Comparison of ENCODE assay signal across 39 cellular contexts in the genomic region with DNA sequence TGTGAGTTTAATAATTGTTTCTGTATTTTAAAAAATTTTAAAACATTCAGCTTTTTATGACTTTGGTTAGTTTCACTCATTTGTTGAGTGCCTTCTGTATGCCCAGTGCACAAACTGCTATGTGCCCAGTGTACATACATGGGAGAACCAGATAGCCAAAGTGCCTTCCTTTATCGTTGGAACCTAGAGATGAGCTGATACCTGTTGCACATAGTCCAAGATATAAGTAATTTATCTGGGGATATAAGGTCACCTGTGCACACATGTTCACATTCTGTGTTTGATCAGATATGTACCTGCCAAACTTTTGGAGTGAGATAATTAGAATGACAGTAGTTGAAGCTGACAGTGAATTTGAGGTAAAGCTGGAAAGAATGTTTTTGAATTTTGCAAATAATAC.
"Had no signal": no experiment of that assay in that cellular context is flagged by ENCODE, and none has a peak within 500 bp of the region (broad histone marks: within the 10 kb centered on the region; RNA-seq: fewer than 3 reads in every experiment).

No MANE protein-coding gene starts in this region.

- FAIRE-seq: astrocyte, TTC549 had no signal

- H3K9me3 Mint-ChIP-seq: activated CD4-positive, alpha-beta T cell treated with anti-CD3 and anti-CD28 coated beads, Interleukin-2, amount 10 ng/mL, durations not matched to agents 7 days and 5 days; activated CD8-positive, alpha-beta T cell treated with anti-CD3 and anti-CD28 coated beads for 36 hours; activated naive CD4-positive, alpha-beta T cell treated with anti-CD3 and anti-CD28 coated beads for 36 hours; activated naive CD4-positive, alpha-beta T cell treated with anti-CD3 and anti-CD28 coated beads, Interleukin-2, amount 50 U/mL, for 72 hours; activated naive CD8-positive, alpha-beta T cell treated with anti-CD3 and anti-CD28 coated beads for 36 hours; activated T-cell treated with anti-CD3 and anti-CD28 coated beads, Interleukin-2, amount 50 U/mL, for 4 hours; activated T-cell treated with anti-CD3 and anti-CD28 coated beads, Interleukin-2, amount 50 U/mL, for 72 hours; activated T-helper 1 cell treated with anti-CD3 and anti-CD28 coated beads, Interleukin-12 subunit alpha, Interleukin-12 subunit beta, Interleukin-2, Interleukin-4 antibody, amounts not matched to agents 30 ng/mL and 10 ng/mL and 1 ng/mL, durations not matched to agents 14 hours and 24 hours and 36 hours; activated T-helper 17 cell treated with anti-CD3 and anti-CD28 coated beads, Interleukin-2, amount 50 U/mL, for 72 hours; central memory CD8-positive, alpha-beta T cell; T-helper 1 cell treated with Interleukin-12 subunit alpha and Interleukin-12 subunit beta and Interleukin-4 antibody, amounts not matched to agents 30 μg/mL and 1 μg/mL, for 36 hours; T-helper 2 cell treated with Interferon-gamma antibody and Interleukin-4, amounts not matched to agents 5 μg/mL and 100 μg/mL, for 36 hours; WTC11 had no signal

- H3K36me3 Mint-ChIP-seq: activated naive CD4-positive, alpha-beta T cell treated with anti-CD3 and anti-CD28 coated beads, Interleukin-2, amount 50 U/mL, for 72 hours had no signal

- H3K27me3 Mint-ChIP-seq: activated CD4-positive, alpha-beta T cell treated with anti-CD3 and anti-CD28 coated beads for 36 hours; activated CD4-positive, alpha-beta T cell treated with anti-CD3 and anti-CD28 coated beads, Interleukin-2, amount 10 ng/mL, durations not matched to agents 7 days and 5 days; activated CD8-positive, alpha-beta T cell treated with anti-CD3 and anti-CD28 coated beads for 36 hours; activated naive CD8-positive, alpha-beta T cell treated with anti-CD3 and anti-CD28 coated beads for 36 hours; activated T-helper 17 cell treated with anti-CD3 and anti-CD28 coated beads, Interleukin-2, amount 50 U/mL, for 72 hours; central memory CD8-positive, alpha-beta T cell had no signal

- H3K4me3 Mint-ChIP-seq: activated CD4-positive, alpha-beta T cell treated with anti-CD3 and anti-CD28 coated beads for 36 hours; activated CD4-positive, alpha-beta T cell treated with anti-CD3 and anti-CD28 coated beads, Interleukin-2, amount 10 ng/mL, durations not matched to agents 7 days and 5 days; activated CD8-positive, alpha-beta T cell treated with anti-CD3 and anti-CD28 coated beads for 36 hours; activated naive CD4-positive, alpha-beta T cell treated with anti-CD3 and anti-CD28 coated beads for 36 hours; activated naive CD8-positive, alpha-beta T cell treated with anti-CD3 and anti-CD28 coated beads for 36 hours; activated T-cell treated with anti-CD3 and anti-CD28 coated beads, Interleukin-2, amount 50 U/mL, for 4 hours; activated T-cell treated with anti-CD3 and anti-CD28 coated beads, Interleukin-2, amount 50 U/mL, for 72 hours; activated T-helper 1 cell treated with anti-CD3 and anti-CD28 coated beads, Interleukin-12 subunit alpha, Interleukin-12 subunit beta, Interleukin-2, Interleukin-4 antibody, amounts not matched to agents 30 ng/mL and 10 ng/mL and 1 ng/mL, durations not matched to agents 14 hours and 24 hours and 36 hours; activated T-helper 17 cell treated with anti-CD3 and anti-CD28 coated beads, Interleukin-2, amount 50 U/mL, for 72 hours; central memory CD8-positive, alpha-beta T cell; T-helper 1 cell treated with Interleukin-12 subunit alpha and Interleukin-12 subunit beta and Interleukin-4 antibody, amounts not matched to agents 30 μg/mL and 1 μg/mL, for 36 hours; T-helper 2 cell treated with Interferon-gamma antibody and Interleukin-4, amounts not matched to agents 5 μg/mL and 100 μg/mL, for 36 hours; WTC11 had no signal

- H3K9me3 ChIP-seq: adrenal gland, body of pancreas, breast epithelium had no signal

- H3K36me3 ChIP-seq: adrenal gland, brain microvascular endothelial cell, breast epithelium had no signal

- ATAC-seq: activated CD4-positive, alpha-beta T cell treated with anti-CD3 and anti-CD28 coated beads for 36 hours; activated CD4-positive, CD25-positive, alpha-beta regulatory T cell treated with anti-CD3 and anti-CD28 coated beads, Interleukin-2, amount 50 U/mL, for 24 hours; activated CD8-positive, alpha-beta T cell treated with anti-CD3 and anti-CD28 coated beads for 36 hours; activated naive CD4-positive, alpha-beta T cell treated with anti-CD3 and anti-CD28 coated beads, Interleukin-2, amount 50 U/mL, for 72 hours; activated T-cell treated with anti-CD3 and anti-CD28 coated beads, Interleukin-2, amount 50 U/mL, for 4 hours; activated T-cell treated with anti-CD3 and anti-CD28 coated beads, Interleukin-2, amount 50 U/mL, for 72 hours; activated T-helper 17 cell treated with anti-CD3 and anti-CD28 coated beads, Interleukin-2, amount 50 U/mL, for 72 hours; body of pancreas; WTC11 had no signal

- H3K4me3 ChIP-seq: adrenal gland, body of pancreas, breast epithelium had no signal

- H3K27ac ChIP-seq: adrenal gland, body of pancreas, brain microvascular endothelial cell, breast epithelium, WERI-Rb-1 had no signal

- DNase-seq: activated CD4-positive, alpha-beta T cell treated with anti-CD3 and anti-CD28 coated beads for 1 hour; activated CD4-positive, alpha-beta T cell treated with anti-CD3 and anti-CD28 coated beads for 36 hours; activated CD4-positive, alpha-beta T cell treated with anti-CD3 and anti-CD28 coated beads for 48 hours; activated CD4-positive, alpha-beta T cell treated with anti-CD3 and anti-CD28 coated beads, Interleukin-2, amount 10 ng/mL, durations not matched to agents 7 days and 5 days; activated CD4-positive, alpha-beta T cell treated with anti-CD3 and anti-CD28 coated beads, Interleukin-2, amount 50 U/mL, for 48 hours; activated CD4-positive, CD25-positive, alpha-beta regulatory T cell; activated CD8-positive, alpha-beta memory T cell treated with anti-CD3 and anti-CD28 coated beads, Interleukin-2, amount 50 U/mL, for 4 hours; activated CD8-positive, alpha-beta T cell treated with anti-CD3 and anti-CD28 coated beads for 36 hours; activated effector memory CD4-positive, alpha-beta T cell treated with anti-CD3 and anti-CD28 coated beads, Interleukin-2, amount 50 U/mL, for 16 hours; activated gamma-delta T cell treated with Interleukin-2 at 50 U/mL for 16 hours; activated naive CD4-positive, alpha-beta T cell; activated naive CD4-positive, alpha-beta T cell treated with anti-CD3 and anti-CD28 coated beads for 36 hours; activated naive CD4-positive, alpha-beta T cell treated with anti-CD3 and anti-CD28 coated beads, Interleukin-2, amount 50 U/mL, for 16 hours; activated naive CD8-positive, alpha-beta T cell treated with anti-CD3 and anti-CD28 coated beads for 36 hours; activated T-cell treated with anti-CD3 and anti-CD28 coated beads for 4 hours; activated T-cell treated with anti-CD3 and anti-CD28 coated beads, Interleukin-2, amount 50 U/mL, for 1 hour; activated T-cell treated with anti-CD3 and anti-CD28 coated beads, Interleukin-2, amount 50 U/mL, for 4 hours; activated T-cell treated with anti-CD3 and anti-CD28 coated beads, Interleukin-2, amount 50 U/mL, for 72 hours; adrenal gland; amniotic stem cell; aorta; body of pancreas; brain microvascular endothelial cell; cerebellar nuclear complex; T-helper 1 cell; T-helper 2 cell; T-helper 9 cell; WERI-Rb-1 had no signal

- H3K4me1 ChIP-seq: body of pancreas, breast epithelium had no signal

- H3K27ac Mint-ChIP-seq: activated CD4-positive, alpha-beta T cell treated with anti-CD3 and anti-CD28 coated beads for 36 hours; activated CD4-positive, alpha-beta T cell treated with anti-CD3 and anti-CD28 coated beads, Interleukin-2, amount 10 ng/mL, durations not matched to agents 7 days and 5 days; activated CD8-positive, alpha-beta T cell treated with anti-CD3 and anti-CD28 coated beads for 36 hours; activated naive CD4-positive, alpha-beta T cell treated with anti-CD3 and anti-CD28 coated beads for 36 hours; activated naive CD4-positive, alpha-beta T cell treated with anti-CD3 and anti-CD28 coated beads, Interleukin-2, amount 50 U/mL, for 72 hours; activated naive CD8-positive, alpha-beta T cell treated with anti-CD3 and anti-CD28 coated beads for 36 hours; activated T-cell treated with anti-CD3 and anti-CD28 coated beads, Interleukin-2, amount 50 U/mL, for 72 hours; activated T-helper 1 cell treated with anti-CD3 and anti-CD28 coated beads, Interleukin-12 subunit alpha, Interleukin-12 subunit beta, Interleukin-2, Interleukin-4 antibody, amounts not matched to agents 30 ng/mL and 10 ng/mL and 1 ng/mL, durations not matched to agents 14 hours and 24 hours and 36 hours; activated T-helper 17 cell treated with anti-CD3 and anti-CD28 coated beads, Interleukin-2, amount 50 U/mL, for 72 hours; T-helper 1 cell treated with Interleukin-12 subunit alpha and Interleukin-12 subunit beta and Interleukin-4 antibody, amounts not matched to agents 30 μg/mL and 1 μg/mL, for 36 hours; T-helper 2 cell treated with Interferon-gamma antibody and Interleukin-4, amounts not matched to agents 5 μg/mL and 100 μg/mL, for 36 hours; WTC11 had no signal

- H3K4me1 Mint-ChIP-seq: central memory CD8-positive, alpha-beta T cell; WTC11 had no signal

- H3K27me3 ChIP-seq: adrenal gland, body of pancreas, brain microvascular endothelial cell, breast epithelium had no signal
